Comparison of ENCODE assay signal across 24 cellular contexts in genomic region chr9:123643518-123643917, GRCh38.
DNase-seq lines count a peak whose midpoint lies in the region; ATAC-seq and TF ChIP-seq lines count a peak whose summit lies in the region.
"Had no signal": no experiment of that assay in that cellular context is flagged by ENCODE, and none has a peak within 500 bp of the region (broad histone marks: within the 10 kb centered on the region; RNA-seq: fewer than 3 reads in every experiment).

No MANE protein-coding gene starts in this region.

- H3K27me3 ChIP-seq in heart left ventricle (no peaks in the 10 kb centered on the region), left lung (no peaks in the 10 kb centered on the region)
- H3K27me3 ChIP-seq: breast epithelium, right lobe of liver had no signal

- H3K27ac Mint-ChIP-seq in type B pancreatic cell: no peak overlapping the region
- H3K27ac Mint-ChIP-seq: activated CD8-positive, alpha-beta T cell treated with anti-CD3 and anti-CD28 coated beads, Interleukin-2, amount 10 ng/mL, durations not matched to agents 7 days and 5 days; activated T-cell treated with anti-CD3 and anti-CD28 coated beads, Interleukin-2, amount 50 U/mL, for 24 hours; dendritic cell treated with granulocyte-macrophage colony-stimulating factor and Interleukin-4, amounts not matched to agents 40 ng/mL and 50 ng/mL, for 4 days; nephron progenitor cell had no signal

- H3K4me3 Mint-ChIP-seq in type B pancreatic cell: no peak overlapping the region
- H3K4me3 Mint-ChIP-seq: activated CD8-positive, alpha-beta T cell treated with anti-CD3 and anti-CD28 coated beads, Interleukin-2, amount 10 ng/mL, durations not matched to agents 7 days and 5 days; activated T-cell treated with anti-CD3 and anti-CD28 coated beads, Interleukin-2, amount 50 U/mL, for 24 hours; dendritic cell treated with granulocyte-macrophage colony-stimulating factor and Interleukin-4, amounts not matched to agents 40 ng/mL and 50 ng/mL, for 4 days; nephron progenitor cell had no signal

- H3K9me3 ChIP-seq in heart left ventricle (no peaks in the 10 kb centered on the region), left lung (no peaks in the 10 kb centered on the region)
- H3K9me3 ChIP-seq: breast epithelium, left ventricle myocardium inferior, pancreas, right lobe of liver had no signal

- no peak for TF ChIP-seq POLR2A in heart left ventricle (IDR thresholded peaks at IDR 0.05)

- H3K27me3 Mint-ChIP-seq in type B pancreatic cell: no peaks in the 10 kb centered on the region
- H3K27me3 Mint-ChIP-seq: activated T-cell treated with anti-CD3 and anti-CD28 coated beads, Interleukin-2, amount 50 U/mL, for 24 hours; dendritic cell treated with granulocyte-macrophage colony-stimulating factor and Interleukin-4, amounts not matched to agents 40 ng/mL and 50 ng/mL, for 4 days had no signal

- H3K27ac ChIP-seq in heart left ventricle (no peak overlapping the region), left lung (peak overlapping the region in 1 of 2 donors; percentile 5)
- H3K27ac ChIP-seq: left ventricle myocardium inferior, pancreas, right lobe of liver had no signal

- DNase-seq in left ventricle myocardium superior (no peak), heart left ventricle (no peak), NCI-H69 (lab: John Stamatoyannopoulos, UW) (peak; percentile 85), left lung (peak in 1 of 2 donors; percentile 60), type B pancreatic cell (ENCODE audit: extremely low spot score, unreplicated experiment) (no peak), posterior cingulate gyrus (no peak)
- DNase-seq: activated CD8-positive, alpha-beta T cell treated with anti-CD3 and anti-CD28 coated beads, Interleukin-2, amount 10 ng/mL, durations not matched to agents 7 days and 5 days; activated naive CD4-positive, alpha-beta T cell; activated T-cell treated with anti-CD3 and anti-CD28 coated beads, Interleukin-2, amount 50 U/mL, for 24 hours; glutamatergic neuron; left ventricle myocardium inferior; MM.1S; NCI-H748 treated with DMSO at 0.1 percent for 48 hours; nephron progenitor cell; pancreas; right lobe of liver; stimulated activated CD4-positive, alpha-beta T cell treated with anti-CD3 and anti-CD28 coated beads, Interleukin-15, amount 100 ng/mL, for 24 hours; T1000 had no signal

- WGBS in heart left ventricle, 4 donors: 86 to 88% (median 86%) methylated on average over 9 of the region's 9 CpGs

- peaks cover 13% of the 10 kb centered on the region for H3K4me1 Mint-ChIP-seq in type B pancreatic cell (ENCODE audit: unreplicated experiment)
- H3K4me1 Mint-ChIP-seq: nephron progenitor cell had no signal

- peaks cover 8% of the 10 kb centered on the region for H3K9me3 Mint-ChIP-seq in type B pancreatic cell
- H3K9me3 Mint-ChIP-seq: activated T-cell treated with anti-CD3 and anti-CD28 coated beads, Interleukin-2, amount 50 U/mL, for 24 hours; dendritic cell treated with granulocyte-macrophage colony-stimulating factor and Interleukin-4, amounts not matched to agents 40 ng/mL and 50 ng/mL, for 4 days; nephron progenitor cell had no signal

- intact Hi-C loops in left ventricle myocardium superior (cut with micrococcal nuclease) (no loop called here), heart left ventricle (cut with DNase I) (no loop called here), left lung (cut with DNase I) (no loop called here), posterior cingulate gyrus (cut with DNase I) (no loop called here)

- peaks cover 29% of the 10 kb centered on the region for H3K36me3 Mint-ChIP-seq in type B pancreatic cell

- TF ChIP-seq CTCF in heart left ventricle (IDR thresholded peaks at IDR 0.05) (no peak), left lung (IDR thresholded peaks at IDR 0.05) (no peak), type B pancreatic cell (conservative IDR thresholded peaks at IDR 0.05) (no peak)

- ATAC-seq in left ventricle myocardium superior (peak; percentile 33), heart left ventricle (no peak), left lung (peak; percentile 87), GM19035 (IDR thresholded peaks at IDR 0.05; ENCODE audit: unreplicated experiment) (no peak)
- ATAC-seq: activated CD4-positive, CD25-positive, alpha-beta regulatory T cell treated with anti-CD3 and anti-CD28 coated beads, Interleukin-2, amount 50 U/mL, for 24 hours; activated CD8-positive, alpha-beta T cell treated with anti-CD3 and anti-CD28 coated beads, Interleukin-2, amount 10 ng/mL, durations not matched to agents 7 days and 5 days; GM12878; right lobe of liver had no signal

- peaks cover 0 to 16% (median 10%) of the 10 kb centered on the region in 12 donors for H3K4me1 ChIP-seq in heart left ventricle
- H3K4me1 ChIP-seq in left lung: peaks cover 0 to 12% of the 10 kb centered on the region in 2 donors
- H3K4me1 ChIP-seq: breast epithelium, pancreas had no signal

- H3K36me3 ChIP-seq in heart left ventricle: peaks cover 0 to 13% (median 0%) of the 10 kb centered on the region in 9 donors
- peaks cover 0 to 7% of the 10 kb centered on the region in 2 donors for H3K36me3 ChIP-seq in left lung
- H3K36me3 ChIP-seq: breast epithelium, pancreas, right lobe of liver had no signal

- no peak overlapping the region for H3K4me3 ChIP-seq in heart left ventricle
- H3K4me3 ChIP-seq in left lung: no peak overlapping the region
- H3K4me3 ChIP-seq: breast epithelium, GM12878, K562, left ventricle myocardium inferior, pancreas, right lobe of liver had no signal

Comparison
In these comparisons a context has a peak if more than half of its experiments do, and no peak if none do; other contexts are left out.
1. ATAC-seq: peak in left ventricle myocardium superior (single experiment) and left lung (single experiment); none in heart left ventricle (0 of 4) and GM19035 (single experiment).